Comparison of ENCODE assay signal across 8 cellular contexts in genomic region chr12:89354630-89354931, GRCh38. TPM values are rescaled to one million over a fixed set of nuclear protein-coding genes. Genes with fewer than 3 reads are reported as not detected.
DNase-seq lines count a peak whose midpoint lies in the region; ATAC-seq and TF ChIP-seq lines count a peak whose summit lies in the region.

No MANE protein-coding gene starts in this region.

- peaks cover 12% of the 10 kb centered on the region for H3K27me3 Mint-ChIP-seq in CD4-positive, CD25-positive, alpha-beta regulatory T cell

- no peaks in the 10 kb centered on the region for H3K36me3 Mint-ChIP-seq in CD4-positive, CD25-positive, alpha-beta regulatory T cell

- H3K9me3 Mint-ChIP-seq in CD4-positive, CD25-positive, alpha-beta regulatory T cell: no peaks in the 10 kb centered on the region

- H3K27ac Mint-ChIP-seq in CD4-positive, CD25-positive, alpha-beta regulatory T cell: peak overlapping the region; percentile 44 to 80 (median 73)

- no peaks in the 10 kb centered on the region for H3K27me3 ChIP-seq in CD4-positive, CD25-positive, alpha-beta regulatory T cell (ENCODE audit: control insufficient read depth, insufficient read depth, low read length)
- no peaks in the 10 kb centered on the region for H3K27me3 ChIP-seq in upper lobe of right lung

- peak overlapping the region; percentile 67 for H3K4me3 ChIP-seq in CD4-positive, CD25-positive, alpha-beta regulatory T cell (ENCODE audit: low read depth, low read length)
- H3K4me3 ChIP-seq in lower leg skin (ENCODE audit: low read depth, poor library complexity, severe bottlenecking) (peak overlapping the region; percentile 62), upper lobe of right lung (peak overlapping the region; percentile 72)

- H3K36me3 ChIP-seq in CD4-positive, CD25-positive, alpha-beta regulatory T cell (ENCODE audit: control insufficient read depth, insufficient read depth, low read length): no peaks in the 10 kb centered on the region
- peaks cover 8% of the 10 kb centered on the region for H3K36me3 ChIP-seq in upper lobe of right lung

- ATAC-seq in CD4-positive, CD25-positive, alpha-beta regulatory T cell (ENCODE audit: low read depth in 2 of 2): no peak
- ATAC-seq in HG02885 (IDR thresholded peaks at IDR 0.05; ENCODE audit: poor library complexity, unreplicated experiment): peak; percentile 11
- no peak for ATAC-seq in upper lobe of right lung
- no peak for ATAC-seq in HG02571 (IDR thresholded peaks at IDR 0.05; ENCODE audit: unreplicated experiment)

- H3K9me3 ChIP-seq in CD4-positive, CD25-positive, alpha-beta regulatory T cell (ENCODE audit: control insufficient read depth in 2 of 2, low read length in 2 of 2): no peaks in the 10 kb centered on the region
- H3K9me3 ChIP-seq in upper lobe of right lung: no peaks in the 10 kb centered on the region

- peaks cover 7 to 43% (median 29%) of the 10 kb centered on the region in 4 donors for H3K4me1 Mint-ChIP-seq in CD4-positive, CD25-positive, alpha-beta regulatory T cell

- TF ChIP-seq CTCF in lower leg skin (IDR thresholded peaks at IDR 0.05): no peak
- TF ChIP-seq CTCF in upper lobe of right lung (IDR thresholded peaks at IDR 0.05): no peak

- DNase-seq in CD4-positive, CD25-positive, alpha-beta regulatory T cell: no peak
- DNase-seq in lower leg skin (ENCODE audit: low spot score in 2 of 2): no peak
- no peak for DNase-seq in upper lobe of right lung
- DNase-seq in stimulated activated CD4-positive, alpha-beta T cell treated with anti-CD3 and anti-CD28 coated beads, Interleukin-1b, Interleukin-23, amount 100 ng/mL, for 48 hours: no peak
- DNase-seq in epidermal melanocyte (ENCODE audit: insufficient read length, low spot score): no peak

- H3K4me1 ChIP-seq in CD4-positive, CD25-positive, alpha-beta regulatory T cell (ENCODE audit: control insufficient read depth, insufficient read depth, low read length, poor library complexity, severe bottlenecking): peaks cover 53% of the 10 kb centered on the region
- H3K4me1 ChIP-seq in upper lobe of right lung: peaks cover 20% of the 10 kb centered on the region

- WGBS in lower leg skin, 2 donors: 19 to 29% methylated on average over 9 of the region's 9 CpGs

- TF ChIP-seq POLR2A in lower leg skin (IDR thresholded peaks at IDR 0.05): no peak

- peak overlapping the region; percentile 88 to 96 (median 94) for H3K4me3 Mint-ChIP-seq in CD4-positive, CD25-positive, alpha-beta regulatory T cell

- H3K27ac ChIP-seq in CD4-positive, CD25-positive, alpha-beta regulatory T cell (ENCODE audit: insufficient read depth, low read length, poor library complexity, severe bottlenecking): no peak overlapping the region
- H3K27ac ChIP-seq in angular gyrus (ENCODE audit: low read depth, low read length): peak overlapping the region; percentile 75
- H3K27ac ChIP-seq in upper lobe of right lung: peak overlapping the region; percentile 99

- intact Hi-C loops in lower leg skin (cut with DNase I; ENCODE audit: low total_unique reads): loop anchor here (5.0 kb wide), 1 partner anchor 302 kb away; no protein-coding TSS in a partner anchor
- intact Hi-C loops in upper lobe of right lung (cut with DNase I): loop anchor here (10.0 kb wide), 2 partner anchors 100 to 300 kb away; no protein-coding TSS in a partner anchor

RNA-seq across cellular contexts. Expression of gene DUSP6, which starts 2.3 kb away (rescaled TPM):
- 19.0 TPM for total RNA-seq in CD4-positive, CD25-positive, alpha-beta regulatory T cell
- polyA plus RNA-seq in CD4-positive, CD25-positive, alpha-beta regulatory T cell: 10 to 100 TPM in 3 of 4 donors, 1 to 10 TPM in 1; 8.8 to 27.1 (median 13.4) TPM
- total RNA-seq in lower leg skin: 10 to 100 TPM; 29.6 to 57.5 (median 41.9) TPM
- 110 TPM for total RNA-seq in upper lobe of right lung
